In genomic region chr17:62652251-62653001, GRCh38 we compare ENCODE assay signal across 8 cellular contexts. TPM values are rescaled to one million over a fixed set of nuclear protein-coding genes. Genes with fewer than 3 reads are reported as not detected.
A peak's percentile ranks its signal among the peaks of the same experiment; 100 is the strongest.
DNase-seq lines count a peak whose midpoint lies in the region; ATAC-seq, FAIRE-seq and TF ChIP-seq lines count a peak whose summit lies in the region.

No MANE protein-coding gene starts in this region.

- no peaks in the 10 kb centered on the region for H3K27me3 ChIP-seq in BLaER1 treated with 17β-estradiol and CSF1 and Interleukin-3, amounts not matched to agents 10 nM and 100 nM
- H3K27me3 ChIP-seq in Peyer's patch, result no peaks in the 10 kb centered on the region
- H3K27me3 ChIP-seq in astrocyte (ENCODE audit: insufficient read depth, low read length), result no peaks in the 10 kb centered on the region

- DNase-seq in Peyer's patch (peak in 2 of 3 donors; percentile 31 to 62), astrocyte (ENCODE audit: low read depth) (peak; percentile 73), sciatic nerve (ENCODE audit: low spot score) (no peak)

- no peaks in the 10 kb centered on the region for H3K9me3 ChIP-seq in BLaER1 treated with 17β-estradiol and CSF1 and Interleukin-3, amounts not matched to agents 10 nM and 100 nM (replicated peaks in 1 of 11)
- no peaks in the 10 kb centered on the region for H3K9me3 ChIP-seq in Peyer's patch
- H3K9me3 ChIP-seq in astrocyte (ENCODE audit: insufficient read depth, low read depth, low read length), result no peaks in the 10 kb centered on the region

- TF ChIP-seq CTCF in Peyer's patch (IDR thresholded peaks at IDR 0.05), result no peak
- TF ChIP-seq CTCF in astrocyte (IDR thresholded peaks at IDR 0.05; ENCODE audit: insufficient read depth, low read depth, low read length), result no peak

- intact Hi-C loops in sciatic nerve (cut with DNase I), result no loop called here

- H3K27ac Mint-ChIP-seq in astrocyte (ENCODE audit: unreplicated experiment), result peak overlapping the region; percentile 83

- peak overlapping the region; percentile 67 for H3K4me3 Mint-ChIP-seq in astrocyte (ENCODE audit: unreplicated experiment)

- peaks cover 22% of the 10 kb centered on the region for H3K36me3 Mint-ChIP-seq in astrocyte (ENCODE audit: low read depth, unreplicated experiment)

- no peak for FAIRE-seq in astrocyte (lab: Jason Lieb, UNC)

- H3K79me2 ChIP-seq in astrocyte (ENCODE audit: insufficient read depth, low read length), result peaks cover 78% of the 10 kb centered on the region

- H2AFZ ChIP-seq in astrocyte (ENCODE audit: low read depth, low read length), result peak overlapping the region; percentile 20

- no peaks in the 10 kb centered on the region for H3K27me3 Mint-ChIP-seq in astrocyte (ENCODE audit: low read depth, unreplicated experiment)

- no peak for TF ChIP-seq POLR2A in Peyer's patch (IDR thresholded peaks at IDR 0.05)

- H3K27ac ChIP-seq in BLaER1 treated with 17β-estradiol and CSF1 and Interleukin-3, amounts not matched to agents 10 nM and 100 nM, result peak overlapping the region; percentile 33 to 99 (median 95)
- H3K27ac ChIP-seq in Peyer's patch (peak overlapping the region; percentile 7 to 65 (median 43)), astrocyte (ENCODE audit: low read depth, low read length) (peak overlapping the region; percentile 61)

- peak; percentile 26 for ATAC-seq in HG03354 (IDR thresholded peaks at IDR 0.05; ENCODE audit: poor library complexity, severe bottlenecking, unreplicated experiment)
- ATAC-seq in sciatic nerve, result peak; percentile 24
- no peak for ATAC-seq in GM18517 (IDR thresholded peaks at IDR 0.05; ENCODE audit: unreplicated experiment)
- no peak for ATAC-seq in GM21447 (IDR thresholded peaks at IDR 0.05; ENCODE audit: unreplicated experiment)

- peaks cover 0 to 83% (median 0%) of the 10 kb centered on the region in 11 experiments; a peak in 10 of 22 replicates for H4K20me1 ChIP-seq in BLaER1 treated with 17β-estradiol and CSF1 and Interleukin-3, amounts not matched to agents 10 nM and 100 nM
- H4K20me1 ChIP-seq in astrocyte (ENCODE audit: insufficient read depth, low read length), result peaks cover 82% of the 10 kb centered on the region

- H3K36me3 ChIP-seq in BLaER1 treated with 17β-estradiol and CSF1 and Interleukin-3, amounts not matched to agents 10 nM and 100 nM, result peaks cover 0 to 58% (median 15%) of the 10 kb centered on the region in 11 experiments; a peak in 13 of 22 replicates
- H3K36me3 ChIP-seq in Peyer's patch, result no peaks in the 10 kb centered on the region
- no peaks in the 10 kb centered on the region for H3K36me3 ChIP-seq in astrocyte (ENCODE audit: insufficient read depth, low read length)

- H3K4me1 Mint-ChIP-seq in astrocyte (ENCODE audit: low read depth, unreplicated experiment), result peaks cover 36% of the 10 kb centered on the region

- H3K9me3 Mint-ChIP-seq in astrocyte (ENCODE audit: unreplicated experiment), result no peaks in the 10 kb centered on the region

- H3K4me1 ChIP-seq in BLaER1 treated with 17β-estradiol and CSF1 and Interleukin-3, amounts not matched to agents 10 nM and 100 nM, result peaks cover 46 to 86% (median 61%) of the 10 kb centered on the region in 10 experiments
- H3K4me1 ChIP-seq in Peyer's patch, result peaks cover 0 to 27% (median 4%) of the 10 kb centered on the region in 4 donors
- peaks cover 24% of the 10 kb centered on the region for H3K4me1 ChIP-seq in astrocyte (ENCODE audit: insufficient read depth, low read length)

- peak overlapping the region; percentile 64 to 96 (median 90) for H3K9ac ChIP-seq in BLaER1 treated with 17β-estradiol and CSF1 and Interleukin-3, amounts not matched to agents 10 nM and 100 nM
- peak overlapping the region; percentile 76 for H3K9ac ChIP-seq in astrocyte (ENCODE audit: low read length)

- peak overlapping the region; percentile 87 to 100 (median 99) for H3K4me2 ChIP-seq in BLaER1 treated with 17β-estradiol and CSF1 and Interleukin-3, amounts not matched to agents 10 nM and 100 nM
- peak overlapping the region; percentile 88 for H3K4me2 ChIP-seq in astrocyte (ENCODE audit: low read length)

- peak overlapping the region; percentile 53 to 73 (median 62) for H3K4me3 ChIP-seq in BLaER1 treated with 17β-estradiol and CSF1 and Interleukin-3, amounts not matched to agents 10 nM and 100 nM
- H3K4me3 ChIP-seq in Peyer's patch (peak overlapping the region; percentile 38 to 57 (median 52)), astrocyte (ENCODE audit: insufficient read depth, low read depth, low read length) (peak overlapping the region; percentile 45), iPS-11a (ENCODE audit: low read depth, low read length) (peak overlapping the region; percentile 54)

RNA-seq across cellular contexts. Expression of gene MRC2, which starts 25.0 kb away (rescaled TPM):
- 10 to 100 TPM in 2 of 4 donors, 1 to 10 TPM in 2; 9.0 to 33.8 (median 14.6) TPM for total RNA-seq in Peyer's patch
- 361 and 588 TPM in 2 replicates for total RNA-seq in astrocyte
- total RNA-seq in sciatic nerve, result 111 TPM

Comparison
In these comparisons a context has a peak if more than half of its experiments do, and no peak if none do; other contexts are left out.
1. H3K27ac ChIP-seq: peak in every context shown above with its lines; median percentile 95 in BLaER1 treated with 17β-estradiol and CSF1 and Interleukin-3, amounts not matched to agents 10 nM and 100 nM; 61 in astrocyte; 43 in Peyer's patch.
2. ATAC-seq: peak in HG03354 (single experiment) and sciatic nerve (single experiment); none in GM18517 (single experiment) and GM21447 (single experiment).
3. Peak in every context shown above with its lines, with median percentiles within 50 percentile points of each other: H3K4me3 ChIP-seq.